ENCODE assay signal across 30 cellular contexts in the genomic region with DNA sequence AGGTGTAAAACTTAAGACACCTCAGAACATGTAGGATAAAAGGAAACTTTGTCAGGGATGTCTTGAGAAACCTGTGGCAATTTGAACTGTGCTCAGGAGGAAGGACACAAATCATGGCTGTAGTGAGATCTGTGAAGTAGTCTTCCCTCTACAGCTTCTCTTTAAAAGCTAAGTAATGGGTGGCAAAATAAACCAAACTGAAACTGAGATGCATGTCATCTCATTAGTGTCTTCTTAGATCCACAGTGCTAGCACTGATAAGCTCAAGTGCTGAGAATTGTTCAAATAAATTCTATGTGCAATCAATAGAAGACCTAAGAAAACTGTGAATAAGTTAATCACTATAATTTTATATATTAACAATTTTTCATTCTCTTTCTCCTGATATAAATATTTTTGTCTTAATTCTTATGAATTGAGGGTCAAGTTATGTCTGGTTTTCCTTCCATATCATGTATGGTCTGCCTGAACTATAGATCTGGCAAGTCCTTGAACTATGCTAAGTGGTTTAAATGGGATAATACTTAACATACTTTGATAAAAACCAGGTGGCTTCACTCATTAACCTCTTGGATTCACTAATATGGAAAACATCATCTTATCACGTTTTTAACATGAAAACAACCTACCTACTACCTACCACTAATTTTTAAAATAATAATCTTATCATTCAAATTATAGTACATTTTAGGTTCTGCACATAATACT. TPM values are rescaled to one million over a fixed set of nuclear protein-coding genes. Genes with fewer than 3 reads are reported as not detected.
"Had no signal": no experiment of that assay in that cellular context is flagged by ENCODE, and none has a peak within 500 bp of the region (broad histone marks: within the 10 kb centered on the region; RNA-seq: fewer than 3 reads in every experiment).

No MANE protein-coding gene starts in this region.

- H3K36me3 Mint-ChIP-seq: activated naive CD8-positive, alpha-beta T cell treated with anti-CD3 and anti-CD28 coated beads for 36 hours; natural killer cell; stimulated activated naive B cell treated with anti-CD40 and anti-IgM and Interleukin-4, amounts not matched to agents 10 μg/mL and 1 μg/mL and 100 μg/mL, for 72 hours; type B pancreatic cell had no signal

- H3K36me3 ChIP-seq: breast epithelium, esophagus muscularis mucosa, gastrocnemius medialis, heart left ventricle, sigmoid colon, thoracic aorta, vagina, WERI-Rb-1 had no signal

- H3K9me3 Mint-ChIP-seq: stimulated activated naive B cell treated with anti-CD40 and anti-IgM and Interleukin-4, amounts not matched to agents 10 μg/mL and 1 μg/mL and 100 μg/mL, for 72 hours; type B pancreatic cell had no signal

- ATAC-seq: activated T-cell treated with anti-CD3 and anti-CD28 coated beads, Interleukin-2, amount 50 U/mL, for 4 hours; effector memory CD8-positive, alpha-beta T cell; gastrocnemius medialis; heart left ventricle; natural killer cell; stimulated activated naive B cell treated with anti-CD40 and anti-IgM and Interleukin-4, amounts not matched to agents 10 μg/mL and 1 μg/mL and 100 μg/mL, for 72 hours had no signal

- H3K4me3 Mint-ChIP-seq: activated naive CD8-positive, alpha-beta T cell treated with anti-CD3 and anti-CD28 coated beads for 36 hours; activated T-cell treated with anti-CD3 and anti-CD28 coated beads, Interleukin-2, amount 50 U/mL, for 4 hours; central memory CD8-positive, alpha-beta T cell; effector memory CD8-positive, alpha-beta T cell; natural killer cell; stimulated activated naive B cell treated with anti-CD40 and anti-IgM and Interleukin-4, amounts not matched to agents 10 μg/mL and 1 μg/mL and 100 μg/mL, for 72 hours; type B pancreatic cell had no signal

- H3K27ac ChIP-seq: breast epithelium, dorsolateral prefrontal cortex, esophagus muscularis mucosa, gastrocnemius medialis, heart left ventricle, sigmoid colon, thoracic aorta, vagina, WERI-Rb-1 had no signal

- H3K9me3 ChIP-seq: breast epithelium, esophagus muscularis mucosa, gastrocnemius medialis, heart left ventricle, sigmoid colon, thoracic aorta, vagina had no signal

- H3K4me1 Mint-ChIP-seq: activated naive CD8-positive, alpha-beta T cell treated with anti-CD3 and anti-CD28 coated beads for 36 hours; central memory CD8-positive, alpha-beta T cell; natural killer cell had no signal

- H3K4me1 ChIP-seq: breast epithelium, esophagus muscularis mucosa, gastrocnemius medialis, heart left ventricle, sigmoid colon, vagina had no signal

- H3K27ac Mint-ChIP-seq: activated naive CD8-positive, alpha-beta T cell treated with anti-CD3 and anti-CD28 coated beads for 36 hours; effector memory CD8-positive, alpha-beta T cell; natural killer cell; progenitor cell of endocrine pancreas; stimulated activated naive B cell treated with anti-CD40 and anti-IgM and Interleukin-4, amounts not matched to agents 10 μg/mL and 1 μg/mL and 100 μg/mL, for 72 hours; type B pancreatic cell had no signal

- H3K27me3 ChIP-seq: breast epithelium, dorsolateral prefrontal cortex, esophagus muscularis mucosa, gastrocnemius medialis, sigmoid colon, vagina had no signal

- DNase-seq: activated CD4-positive, alpha-beta T cell treated with anti-CD3 and anti-CD28 coated beads for 1 hour; activated CD4-positive, alpha-beta T cell treated with anti-CD3 and anti-CD28 coated beads, Interleukin-2, amount 50 U/mL, for 1 hour; activated CD8-positive, alpha-beta memory T cell treated with anti-CD3 and anti-CD28 coated beads for 24 hours; activated CD8-positive, alpha-beta memory T cell treated with anti-CD3 and anti-CD28 coated beads, Interleukin-2, amount 50 U/mL, for 4 hours; activated naive CD4-positive, alpha-beta T cell treated with Interleukin-2 at 50 U/mL for 16 hours; activated naive CD8-positive, alpha-beta T cell treated with anti-CD3 and anti-CD28 coated beads for 36 hours; activated T-cell treated with anti-CD3 and anti-CD28 coated beads, Interleukin-2, amount 50 U/mL, for 4 hours; dorsolateral prefrontal cortex; effector memory CD8-positive, alpha-beta T cell; gastrocnemius medialis; heart left ventricle; midbrain; natural killer cell; retina; sigmoid colon; stimulated activated CD4-positive, alpha-beta T cell treated with anti-CD3 and anti-CD28 coated beads, Interleukin-2, amount 100 ng/mL, for 48 hours; stimulated activated CD8-positive, alpha-beta memory T cell treated with anti-CD3 and anti-CD28 coated beads, Interleukin-4, amount 100 ng/mL, for 48 hours; stimulated activated naive B cell treated with anti-CD40 and anti-IgM and Interleukin-4, amounts not matched to agents 10 μg/mL and 1 μg/mL and 100 μg/mL, for 72 hours; WERI-Rb-1 had no signal

- H3K4me3 ChIP-seq: breast epithelium, dorsolateral prefrontal cortex, esophagus muscularis mucosa, gastrocnemius medialis, heart left ventricle, sigmoid colon, thoracic aorta, vagina had no signal

- H3K27me3 Mint-ChIP-seq: activated naive CD8-positive, alpha-beta T cell treated with anti-CD3 and anti-CD28 coated beads for 36 hours; central memory CD8-positive, alpha-beta T cell; effector memory CD8-positive, alpha-beta T cell; progenitor cell of endocrine pancreas; stimulated activated naive B cell treated with anti-CD40 and anti-IgM and Interleukin-4, amounts not matched to agents 10 μg/mL and 1 μg/mL and 100 μg/mL, for 72 hours; type B pancreatic cell had no signal

- FAIRE-seq: astrocyte, colon, islet of Langerhans, TTC549 had no signal

RNA-seq across cellular contexts. Expression of a gene that starts 27.2 kb away (rescaled TPM):
- total RNA-seq: activated naive CD8-positive, alpha-beta T cell treated with anti-CD3 and anti-CD28 coated beads for 36 hours; natural killer cell had no signal
- polyA plus RNA-seq: heart left ventricle had no signal
